ENCODE assay signal across 34 cellular contexts in genomic region chr10:23186178-23186577, GRCh38. TPM values are rescaled to one million over a fixed set of nuclear protein-coding genes. Genes with fewer than 3 reads are reported as not detected.
"Had no signal": no experiment of that assay in that cellular context is flagged by ENCODE, and none has a peak within 500 bp of the region (broad histone marks: within the 10 kb centered on the region; RNA-seq: fewer than 3 reads in every experiment).

No MANE protein-coding gene starts in this region.

- H3K4me1 ChIP-seq: colonic mucosa, esophagus squamous epithelium, gastrocnemius medialis, heart right ventricle, left lung, lower lobe of right lung had no signal

- H3K9me3 ChIP-seq: colonic mucosa, esophagus squamous epithelium, gastrocnemius medialis, left lung, lower lobe of right lung, mucosa of descending colon had no signal

- H3K36me3 Mint-ChIP-seq: mesothelial cell of epicardium had no signal

- FAIRE-seq: endometrium, islet of Langerhans, keratinocyte had no signal

- H3K27ac ChIP-seq: colonic mucosa, epithelial cell of prostate, esophagus squamous epithelium, gastrocnemius medialis, heart right ventricle, left lung, lower lobe of right lung had no signal

- H3K27ac Mint-ChIP-seq: dendritic cell treated with granulocyte-macrophage colony-stimulating factor and Interleukin-4, amounts not matched to agents 40 ng/mL and 50 ng/mL, for 4 days; effector memory CD8-positive, alpha-beta T cell; endodermal cell; mesothelial cell of epicardium had no signal

- H3K36me3 ChIP-seq: colonic mucosa, esophagus squamous epithelium, gastrocnemius medialis, heart right ventricle, left lung, lower lobe of right lung had no signal

- H3K9me3 Mint-ChIP-seq: dendritic cell treated with granulocyte-macrophage colony-stimulating factor and Interleukin-4, amounts not matched to agents 40 ng/mL and 50 ng/mL, for 4 days; effector memory CD8-positive, alpha-beta T cell; endodermal cell; mesothelial cell of epicardium had no signal

- DNase-seq: colonic mucosa; cortex of kidney; effector CD8-positive, alpha-beta T cell; effector memory CD8-positive, alpha-beta T cell; endodermal cell; erythroblast; esophagus squamous epithelium; foreskin fibroblast; foreskin melanocyte; gastrocnemius medialis; glutamatergic neuron; head of caudate nucleus; heart right ventricle; hippocampal formation; left cardiac atrium; left lung; left ventricle myocardium superior; lower lobe of right lung; mesenchymal stem cell; mucosa of descending colon had no signal

- H3K4me3 Mint-ChIP-seq: dendritic cell treated with granulocyte-macrophage colony-stimulating factor and Interleukin-4, amounts not matched to agents 40 ng/mL and 50 ng/mL, for 4 days; effector memory CD8-positive, alpha-beta T cell; endodermal cell; mesothelial cell of epicardium had no signal

- H3K4me3 ChIP-seq: colonic mucosa, esophagus squamous epithelium, gastrocnemius medialis, heart right ventricle, left lung, lower lobe of right lung, mucosa of descending colon had no signal

- ATAC-seq: effector memory CD8-positive, alpha-beta T cell; esophagus mucosa; gastrocnemius medialis; heart right ventricle; left cardiac atrium; left lung; left ventricle myocardium superior; lower lobe of right lung had no signal

- H3K4me1 Mint-ChIP-seq: endodermal cell, mesothelial cell of epicardium had no signal

RNA-seq across cellular contexts. Expression of gene PTF1A, which starts 5.9 kb away (rescaled TPM):
- total RNA-seq: colonic mucosa, dermis microvascular lymphatic vessel endothelial cell, endodermal cell, esophagus mucosa, esophagus squamous epithelium, gastrocnemius medialis, glomerular endothelial cell, heart right ventricle, kidney epithelial cell, left cardiac atrium, left lung, left ventricle myocardium superior, lower leg skin, lower lobe of right lung, lung microvascular endothelial cell, mesenteric fat pad, mesothelial cell of epicardium, mucosa of descending colon, myocyte had no signal
- polyA plus RNA-seq: heart right ventricle, keratinocyte had no signal
